ENCODE assay signal across 8 cellular contexts in genomic region chr9:73081979-73082657, GRCh38.
A peak's percentile ranks its signal among the peaks of the same experiment; 100 is the strongest.
DNase-seq lines count a peak whose midpoint lies in the region; ATAC-seq and TF ChIP-seq lines count a peak whose summit lies in the region.

No MANE protein-coding gene starts in this region.

- no peak overlapping the region for H3K9ac ChIP-seq in smooth muscle cell (ENCODE audit: low read depth)

- H3K9me3 Mint-ChIP-seq in CD4-positive, alpha-beta memory T cell, result no peaks in the 10 kb centered on the region

- H3F3A ChIP-seq in smooth muscle cell (ENCODE audit: low read depth), result no peaks in the 10 kb centered on the region

- H3K27ac Mint-ChIP-seq in CD4-positive, alpha-beta memory T cell, result no peak overlapping the region

- no peak overlapping the region for H2AFZ ChIP-seq in smooth muscle cell (ENCODE audit: low read depth)

- H3K27me3 Mint-ChIP-seq in CD4-positive, alpha-beta memory T cell, result peaks cover 10 to 21% of the 10 kb centered on the region in 2 donors

- no peak for TF ChIP-seq POLR2A in NB4 (IDR thresholded peaks at IDR 0.05; ENCODE audit: extremely low read depth, insufficient read length)

- H3K27ac ChIP-seq in CD4-positive, alpha-beta memory T cell (ENCODE audit: low read depth, low read length), result no peak overlapping the region
- H3K27ac ChIP-seq in WERI-Rb-1 (no peak overlapping the region), smooth muscle cell (ENCODE audit: low read depth) (no peak overlapping the region)

- no peaks in the 10 kb centered on the region for H3K36me3 ChIP-seq in CD4-positive, alpha-beta memory T cell (ENCODE audit: insufficient read depth, low read length)
- H3K36me3 ChIP-seq in WERI-Rb-1, result no peaks in the 10 kb centered on the region
- H3K36me3 ChIP-seq in smooth muscle cell (ENCODE audit: low read depth), result no peaks in the 10 kb centered on the region

- intact Hi-C loops in CD4-positive, alpha-beta memory T cell (cut with micrococcal nuclease), result loop anchor here (1.0 kb wide), 2 partner anchors 801 to 1043 kb away; no protein-coding TSS in a partner anchor
- intact Hi-C loops in left ventricle myocardium superior (cut with micrococcal nuclease), result loop anchor here (5.0 kb wide), 1 partner anchor 210 kb away; no protein-coding TSS in a partner anchor

- POLR2A ChIA-PET in CD4-positive, alpha-beta memory T cell (lab: Charles Lee; ENCODE audit: partially characterized antibody), result no interaction called here

- no peaks in the 10 kb centered on the region for H4K20me1 ChIP-seq in smooth muscle cell (ENCODE audit: low read depth)

- H3K4me1 Mint-ChIP-seq in CD4-positive, alpha-beta memory T cell, result no peaks in the 10 kb centered on the region

- no peak overlapping the region for H3K4me3 ChIP-seq in CD4-positive, alpha-beta memory T cell (ENCODE audit: low read length in 2 of 2)
- H3K4me3 ChIP-seq in NB4 (ENCODE audit: low read depth, low read length), result no peak overlapping the region
- H3K4me3 ChIP-seq in WERI-Rb-1 (ENCODE audit: low read depth, low read length), result no peak overlapping the region
- H3K4me3 ChIP-seq in smooth muscle cell, result no peak overlapping the region

- H3K4me2 ChIP-seq in smooth muscle cell, result no peak overlapping the region

- ATAC-seq in GM21381 (IDR thresholded peaks at IDR 0.05; ENCODE audit: unreplicated experiment), result peak; percentile 55
- peak; percentile 56 for ATAC-seq in left ventricle myocardium superior

- H3K36me3 Mint-ChIP-seq in CD4-positive, alpha-beta memory T cell, result no peaks in the 10 kb centered on the region

- CTCF ChIA-PET in CD4-positive, alpha-beta memory T cell (lab: Charles Lee; ENCODE audit: partially characterized antibody), result interaction anchor here (1.0 to 3.1 kb wide), 6 partner anchors 9 to 801 kb away, joined by 3 to 19 read pairs (median 10); no protein-coding TSS in a partner anchor

- no peaks in the 10 kb centered on the region for H3K79me2 ChIP-seq in smooth muscle cell (ENCODE audit: low read depth)

- peak; percentile 63 for TF ChIP-seq CTCF in NB4 (IDR thresholded peaks at IDR 0.05; ENCODE audit: low read depth, low read length)
- peak; percentile 72 for TF ChIP-seq CTCF in WERI-Rb-1 (IDR thresholded peaks at IDR 0.05; ENCODE audit: low read depth, low read length)
- TF ChIP-seq CTCF in smooth muscle cell (IDR thresholded peaks at IDR 0.05; ENCODE audit: borderline replicate concordance, insufficient read depth, poor library complexity, severe bottlenecking), result peak; percentile 80

- H3K27me3 ChIP-seq in CD4-positive, alpha-beta memory T cell (ENCODE audit: insufficient read depth, low read length), result no peaks in the 10 kb centered on the region
- H3K27me3 ChIP-seq in WERI-Rb-1 (ENCODE audit: insufficient read depth, low read depth, severe bottlenecking) (no peaks in the 10 kb centered on the region), smooth muscle cell (ENCODE audit: low read depth) (peaks cover 18% of the 10 kb centered on the region)

- DNase-seq in CD4-positive, alpha-beta memory T cell, result peak in 3 of 5 donors; percentile 11 to 28 (median 13)
- peak; percentile 35 for DNase-seq in NB4 (ENCODE audit: low read depth)
- no peak for DNase-seq in WERI-Rb-1
- no peak for DNase-seq in left ventricle myocardium superior
- no peak for DNase-seq in smooth muscle cell (lab: John Stamatoyannopoulos, UW; ENCODE audit: unreplicated experiment)
- no peak for DNase-seq in 8988T
- DNase-seq in activated CD8-positive, alpha-beta memory T cell treated with anti-CD3 and anti-CD28 coated beads, Interleukin-2, amount 50 U/mL, for 48 hours, result no peak

- no peak overlapping the region for H3K4me3 Mint-ChIP-seq in CD4-positive, alpha-beta memory T cell

- no peaks in the 10 kb centered on the region for H3K9me3 ChIP-seq in CD4-positive, alpha-beta memory T cell (ENCODE audit: control insufficient read depth in 1 of 2, low read length in 2 of 2)
- H3K9me3 ChIP-seq in WERI-Rb-1 (ENCODE audit: severe bottlenecking) (no peaks in the 10 kb centered on the region), smooth muscle cell (replicated peaks; ENCODE audit: low read depth) (no peaks in the 10 kb centered on the region)

- no peaks in the 10 kb centered on the region for H3K4me1 ChIP-seq in CD4-positive, alpha-beta memory T cell (ENCODE audit: insufficient read depth, low read length)
- peaks cover 9% of the 10 kb centered on the region for H3K4me1 ChIP-seq in smooth muscle cell (ENCODE audit: low read depth)

- 83% methylated on average over 2 of the region's 2 CpGs for WGBS in smooth muscle cell (ENCODE audit: low lambda C conversion rate)

Comparison
In these comparisons a context has a peak if more than half of its experiments do, and no peak if none do; other contexts are left out.
1. DNase-seq: peak in CD4-positive, alpha-beta memory T cell (3 of 5) and NB4 (single experiment); none in WERI-Rb-1 (single experiment), left ventricle myocardium superior (single experiment), smooth muscle cell (single experiment), 8988T (single experiment) and activated CD8-positive, alpha-beta memory T cell treated with anti-CD3 and anti-CD28 coated beads, Interleukin-2, amount 50 U/mL, for 48 hours (single experiment).
2. Peak in every context shown above with its lines, with median percentiles within 50 percentile points of each other: CTCF ChIP-seq.